Comparison of ENCODE assay signal across 37 cellular contexts in genomic region chr11:11491589-11491988, GRCh38.
"Had no signal": no experiment of that assay in that cellular context is flagged by ENCODE, and none has a peak within 500 bp of the region (broad histone marks: within the 10 kb centered on the region; RNA-seq: fewer than 3 reads in every experiment).

No MANE protein-coding gene starts in this region.

- H3K4me1 Mint-ChIP-seq: activated B cell treated with CpG ODN at 0.5 μM for 24 hours; activated CD4-positive, alpha-beta T cell treated with anti-CD3 and anti-CD28 coated beads, Interleukin-2, amount 10 ng/mL, durations not matched to agents 24 days and 14 days; activated naive CD8-positive, alpha-beta T cell treated with anti-CD3 and anti-CD28 coated beads for 36 hours; activated T-helper 17 cell treated with anti-CD3 and anti-CD28 coated beads, Interleukin-2, amount 50 U/mL, for 72 hours had no signal

- H3K36me3 Mint-ChIP-seq: activated CD4-positive, alpha-beta memory T cell treated with anti-CD3 and anti-CD28 coated beads for 36 hours; activated naive CD4-positive, alpha-beta T cell treated with anti-CD3 and anti-CD28 coated beads, Interleukin-2, amount 50 U/mL, for 72 hours; activated naive CD8-positive, alpha-beta T cell treated with anti-CD3 and anti-CD28 coated beads for 36 hours had no signal

- H3K4me3 Mint-ChIP-seq: activated B cell treated with CpG ODN at 0.5 μM for 24 hours; activated CD4-positive, alpha-beta memory T cell treated with anti-CD3 and anti-CD28 coated beads for 36 hours; activated CD4-positive, alpha-beta T cell treated with anti-CD3 and anti-CD28 coated beads, Interleukin-2, amount 10 ng/mL, durations not matched to agents 24 days and 14 days; activated CD8-positive, alpha-beta T cell treated with anti-CD3 and anti-CD28 coated beads for 36 hours; activated naive CD4-positive, alpha-beta T cell treated with anti-CD3 and anti-CD28 coated beads for 36 hours; activated naive CD8-positive, alpha-beta T cell treated with anti-CD3 and anti-CD28 coated beads for 36 hours; activated T-cell treated with anti-CD3 and anti-CD28 coated beads, Interleukin-2, amount 50 U/mL, for 4 hours; activated T-cell treated with anti-CD3 and anti-CD28 coated beads, Interleukin-2, amount 50 U/mL, for 72 hours; activated T-helper 1 cell treated with anti-CD3 and anti-CD28 coated beads, Interleukin-12 subunit alpha, Interleukin-12 subunit beta, Interleukin-2, Interleukin-4 antibody, amounts not matched to agents 30 ng/mL and 10 ng/mL and 1 ng/mL, durations not matched to agents 14 hours and 24 hours and 36 hours; activated T-helper 17 cell treated with anti-CD3 and anti-CD28 coated beads, Interleukin-2, amount 50 U/mL, for 72 hours; T-helper 1 cell treated with Interleukin-12 subunit alpha and Interleukin-12 subunit beta and Interleukin-4 antibody, amounts not matched to agents 30 μg/mL and 1 μg/mL, for 36 hours; T-helper 2 cell treated with Interferon-gamma antibody and Interleukin-4, amounts not matched to agents 5 μg/mL and 100 μg/mL, for 36 hours had no signal

- H3K9me3 ChIP-seq: adrenal gland, body of pancreas had no signal

- H3K36me3 ChIP-seq: adrenal gland, cardiac muscle cell had no signal

- H3K27ac ChIP-seq: adrenal gland, body of pancreas, cardiac muscle cell, VCaP had no signal

- H3K9me3 Mint-ChIP-seq: activated B cell treated with CpG ODN at 0.5 μM for 24 hours; activated CD4-positive, alpha-beta memory T cell treated with anti-CD3 and anti-CD28 coated beads for 36 hours; activated CD4-positive, alpha-beta T cell treated with anti-CD3 and anti-CD28 coated beads, Interleukin-2, amount 10 ng/mL, durations not matched to agents 24 days and 14 days; activated CD8-positive, alpha-beta T cell treated with anti-CD3 and anti-CD28 coated beads for 36 hours; activated naive CD4-positive, alpha-beta T cell treated with anti-CD3 and anti-CD28 coated beads for 36 hours; activated naive CD4-positive, alpha-beta T cell treated with anti-CD3 and anti-CD28 coated beads, Interleukin-2, amount 50 U/mL, for 72 hours; activated naive CD8-positive, alpha-beta T cell treated with anti-CD3 and anti-CD28 coated beads for 36 hours; activated T-cell treated with anti-CD3 and anti-CD28 coated beads, Interleukin-2, amount 50 U/mL, for 4 hours; activated T-cell treated with anti-CD3 and anti-CD28 coated beads, Interleukin-2, amount 50 U/mL, for 72 hours; activated T-helper 1 cell treated with anti-CD3 and anti-CD28 coated beads, Interleukin-12 subunit alpha, Interleukin-12 subunit beta, Interleukin-2, Interleukin-4 antibody, amounts not matched to agents 30 ng/mL and 10 ng/mL and 1 ng/mL, durations not matched to agents 14 hours and 24 hours and 36 hours; activated T-helper 17 cell treated with anti-CD3 and anti-CD28 coated beads, Interleukin-2, amount 50 U/mL, for 72 hours; T-helper 1 cell treated with Interleukin-12 subunit alpha and Interleukin-12 subunit beta and Interleukin-4 antibody, amounts not matched to agents 30 μg/mL and 1 μg/mL, for 36 hours; T-helper 2 cell treated with Interferon-gamma antibody and Interleukin-4, amounts not matched to agents 5 μg/mL and 100 μg/mL, for 36 hours had no signal

- H3K27me3 ChIP-seq: adrenal gland, body of pancreas had no signal

- FAIRE-seq: astrocyte, TTC549 had no signal

- H3K4me3 ChIP-seq: adrenal gland, body of pancreas, cardiac muscle cell had no signal

- H3K4me1 ChIP-seq: adrenal gland, body of pancreas had no signal

- ATAC-seq: activated CD8-positive, alpha-beta T cell treated with anti-CD3 and anti-CD28 coated beads for 36 hours; activated naive CD4-positive, alpha-beta T cell treated with anti-CD3 and anti-CD28 coated beads, Interleukin-2, amount 50 U/mL, for 72 hours; activated T-cell treated with anti-CD3 and anti-CD28 coated beads, Interleukin-2, amount 50 U/mL, for 4 hours; activated T-cell treated with anti-CD3 and anti-CD28 coated beads, Interleukin-2, amount 50 U/mL, for 72 hours; activated T-helper 17 cell treated with anti-CD3 and anti-CD28 coated beads, Interleukin-2, amount 50 U/mL, for 72 hours; body of pancreas had no signal

- H3K27me3 Mint-ChIP-seq: activated B cell treated with CpG ODN at 0.5 μM for 24 hours had no signal

- H3K27ac Mint-ChIP-seq: activated B cell treated with CpG ODN at 0.5 μM for 24 hours; activated CD4-positive, alpha-beta memory T cell treated with anti-CD3 and anti-CD28 coated beads for 36 hours; activated CD4-positive, alpha-beta T cell treated with anti-CD3 and anti-CD28 coated beads, Interleukin-2, amount 10 ng/mL, durations not matched to agents 24 days and 14 days; activated CD8-positive, alpha-beta T cell treated with anti-CD3 and anti-CD28 coated beads for 36 hours; activated naive CD4-positive, alpha-beta T cell treated with anti-CD3 and anti-CD28 coated beads for 36 hours; activated naive CD4-positive, alpha-beta T cell treated with anti-CD3 and anti-CD28 coated beads, Interleukin-2, amount 50 U/mL, for 72 hours; activated naive CD8-positive, alpha-beta T cell treated with anti-CD3 and anti-CD28 coated beads for 36 hours; activated T-cell treated with anti-CD3 and anti-CD28 coated beads, Interleukin-2, amount 50 U/mL, for 72 hours; activated T-helper 1 cell treated with anti-CD3 and anti-CD28 coated beads, Interleukin-12 subunit alpha, Interleukin-12 subunit beta, Interleukin-2, Interleukin-4 antibody, amounts not matched to agents 30 ng/mL and 10 ng/mL and 1 ng/mL, durations not matched to agents 14 hours and 24 hours and 36 hours; activated T-helper 17 cell treated with anti-CD3 and anti-CD28 coated beads, Interleukin-2, amount 50 U/mL, for 72 hours; T-helper 1 cell treated with Interleukin-12 subunit alpha and Interleukin-12 subunit beta and Interleukin-4 antibody, amounts not matched to agents 30 μg/mL and 1 μg/mL, for 36 hours; T-helper 2 cell treated with Interferon-gamma antibody and Interleukin-4, amounts not matched to agents 5 μg/mL and 100 μg/mL, for 36 hours had no signal

- DNase-seq: activated B cell treated with CpG ODN at 0.5 μM for 24 hours; activated CD4-positive, alpha-beta memory T cell treated with anti-CD3 and anti-CD28 coated beads for 36 hours; activated CD4-positive, alpha-beta T cell treated with anti-CD3 and anti-CD28 coated beads for 4 hours; activated CD4-positive, alpha-beta T cell treated with anti-CD3 and anti-CD28 coated beads, Interleukin-2, amount 10 ng/mL, durations not matched to agents 24 days and 14 days; activated CD4-positive, alpha-beta T cell treated with anti-CD3 and anti-CD28 coated beads, Interleukin-2, amount 50 U/mL, for 1 hour; activated CD4-positive, alpha-beta T cell treated with anti-CD3 and anti-CD28 coated beads, Interleukin-2, amount 50 U/mL, for 4 hours; activated CD4-positive, CD25-positive, alpha-beta regulatory T cell treated with anti-CD3 and anti-CD28 coated beads, Interleukin-2, amount 50 U/mL, for 72 hours; activated CD8-positive, alpha-beta memory T cell treated with anti-CD3 and anti-CD28 coated beads, Interleukin-2, amount 50 U/mL, for 4 hours; activated CD8-positive, alpha-beta T cell treated with anti-CD3 and anti-CD28 coated beads for 36 hours; activated effector memory CD4-positive, alpha-beta T cell treated with anti-CD3 and anti-CD28 coated beads, Interleukin-2, amount 50 U/mL, for 16 hours; activated gamma-delta T cell treated with Interleukin-2 at 50 U/mL for 16 hours; activated naive CD4-positive, alpha-beta T cell; activated naive CD4-positive, alpha-beta T cell treated with anti-CD3 and anti-CD28 coated beads for 36 hours; activated naive CD4-positive, alpha-beta T cell treated with anti-CD3 and anti-CD28 coated beads, Interleukin-2, amount 50 U/mL, for 16 hours; activated naive CD8-positive, alpha-beta T cell treated with anti-CD3 and anti-CD28 coated beads for 36 hours; activated T-cell treated with anti-CD3 and anti-CD28 coated beads for 4 hours; activated T-cell treated with anti-CD3 and anti-CD28 coated beads, Interleukin-2, amount 50 U/mL, for 1 hour; activated T-cell treated with anti-CD3 and anti-CD28 coated beads, Interleukin-2, amount 50 U/mL, for 4 hours; activated T-cell treated with anti-CD3 and anti-CD28 coated beads, Interleukin-2, amount 50 U/mL, for 72 hours; adrenal gland; amniotic stem cell; aorta; body of pancreas; central memory CD4-positive, alpha-beta T cell; SW 1271; T-helper 1 cell; T-helper 2 cell; T-helper 9 cell had no signal
